In the genomic region with DNA sequence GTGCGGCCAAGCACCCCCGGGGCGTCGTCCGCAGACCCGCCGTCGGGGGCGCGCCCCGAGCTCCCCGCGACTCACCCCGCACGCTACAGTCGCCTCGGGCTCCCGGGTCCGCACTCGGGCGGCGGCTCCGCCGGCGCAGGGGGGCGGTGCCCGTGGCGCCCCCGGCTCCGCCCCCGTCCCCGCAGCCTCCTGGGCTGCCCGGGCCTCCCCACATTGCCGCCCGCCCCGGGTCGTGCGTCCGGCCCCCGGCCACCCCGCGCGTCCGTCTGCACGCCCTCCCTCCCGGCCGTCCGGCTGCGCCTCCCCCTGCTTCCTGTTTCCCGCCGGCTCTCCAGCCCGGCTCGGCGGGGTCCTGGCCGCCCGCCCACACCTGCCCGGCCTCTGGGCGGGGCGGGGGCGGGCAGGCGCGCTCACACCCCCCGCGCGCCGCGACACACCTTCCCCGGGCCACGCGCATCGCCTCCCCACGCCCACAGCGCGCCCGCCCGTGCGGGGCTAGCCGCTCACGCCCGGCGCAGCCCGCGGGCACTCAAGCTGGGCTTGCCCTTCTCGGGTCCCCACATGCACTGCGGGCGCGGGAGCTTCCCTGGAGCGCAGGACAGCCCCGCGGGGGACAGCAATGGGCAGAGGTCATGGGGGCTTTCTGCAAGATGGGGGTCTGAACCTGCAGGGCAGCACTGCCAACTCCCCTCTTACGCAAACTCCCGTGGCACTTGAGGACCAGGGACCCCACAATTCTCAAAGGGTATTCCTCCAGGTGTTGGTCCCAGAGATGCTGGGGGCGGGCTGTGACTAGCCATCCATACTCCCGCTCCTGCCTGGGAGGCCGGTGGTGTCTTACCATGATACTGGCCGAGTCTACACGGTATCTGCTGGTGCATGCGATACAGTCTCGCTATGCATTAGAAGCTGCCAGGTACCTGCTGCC, we compare ENCODE assay signal across 8 cellular contexts. TPM values are rescaled to one million over a fixed set of nuclear protein-coding genes. Genes with fewer than 3 reads are reported as not detected.
DNase-seq lines count a peak whose midpoint lies in the region; ATAC-seq, FAIRE-seq and TF ChIP-seq lines count a peak whose summit lies in the region.

A gene with protein sequence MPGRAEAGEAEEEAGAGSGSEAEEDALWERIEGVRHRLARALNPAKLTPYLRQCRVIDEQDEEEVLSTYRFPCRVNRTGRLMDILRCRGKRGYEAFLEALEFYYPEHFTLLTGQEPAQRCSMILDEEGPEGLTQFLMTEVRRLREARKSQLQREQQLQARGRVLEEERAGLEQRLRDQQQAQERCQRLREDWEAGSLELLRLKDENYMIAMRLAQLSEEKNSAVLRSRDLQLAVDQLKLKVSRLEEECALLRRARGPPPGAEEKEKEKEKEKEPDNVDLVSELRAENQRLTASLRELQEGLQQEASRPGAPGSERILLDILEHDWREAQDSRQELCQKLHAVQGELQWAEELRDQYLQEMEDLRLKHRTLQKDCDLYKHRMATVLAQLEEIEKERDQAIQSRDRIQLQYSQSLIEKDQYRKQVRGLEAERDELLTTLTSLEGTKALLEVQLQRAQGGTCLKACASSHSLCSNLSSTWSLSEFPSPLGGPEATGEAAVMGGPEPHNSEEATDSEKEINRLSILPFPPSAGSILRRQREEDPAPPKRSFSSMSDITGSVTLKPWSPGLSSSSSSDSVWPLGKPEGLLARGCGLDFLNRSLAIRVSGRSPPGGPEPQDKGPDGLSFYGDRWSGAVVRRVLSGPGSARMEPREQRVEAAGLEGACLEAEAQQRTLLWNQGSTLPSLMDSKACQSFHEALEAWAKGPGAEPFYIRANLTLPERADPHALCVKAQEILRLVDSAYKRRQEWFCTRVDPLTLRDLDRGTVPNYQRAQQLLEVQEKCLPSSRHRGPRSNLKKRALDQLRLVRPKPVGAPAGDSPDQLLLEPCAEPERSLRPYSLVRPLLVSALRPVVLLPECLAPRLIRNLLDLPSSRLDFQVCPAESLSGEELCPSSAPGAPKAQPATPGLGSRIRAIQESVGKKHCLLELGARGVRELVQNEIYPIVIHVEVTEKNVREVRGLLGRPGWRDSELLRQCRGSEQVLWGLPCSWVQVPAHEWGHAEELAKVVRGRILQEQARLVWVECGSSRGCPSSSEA (minus strand): TSS at position 148 of the 928 bp plus-strand sequence. CDS start 215 bp downstream, outside the sequence.

- no peak within 1 kb of the TSS for H3K27ac ChIP-seq in CD4-positive, CD25-positive, alpha-beta regulatory T cell (ENCODE audit: insufficient read depth, low read length, poor library complexity, severe bottlenecking)
- no peak within 1 kb of the TSS for H3K27ac ChIP-seq in KMS-11
- H3K27ac ChIP-seq in K562 (ENCODE audit: extremely low read depth, low read depth, low read length): no peak within 1 kb of the TSS
- peak within 1 kb of the TSS; percentile 96 for H3K27ac ChIP-seq in keratinocyte (ENCODE audit: control insufficient read depth, insufficient read depth, low read length)

- H3K27me3 ChIP-seq in CD4-positive, CD25-positive, alpha-beta regulatory T cell (ENCODE audit: control insufficient read depth, insufficient read depth, low read length): peaks cover 15% of the 10 kb centered on the region
- H3K27me3 ChIP-seq in KMS-11 (ENCODE audit: insufficient read depth, low read depth): peaks cover 48% of the 10 kb centered on the region
- H3K27me3 ChIP-seq in K562 (ENCODE audit: control insufficient read depth in 2 of 2, insufficient read depth in 2 of 2, low read length in 2 of 2): no peaks in the 10 kb centered on the region; a peak in 1 of 5 replicates
- no peaks in the 10 kb centered on the region for H3K27me3 ChIP-seq in keratinocyte (ENCODE audit: control insufficient read depth, extremely low read depth, insufficient read depth, low read length)

- ATAC-seq in CD4-positive, CD25-positive, alpha-beta regulatory T cell (ENCODE audit: low read depth in 2 of 2): peak; percentile 31 to 41
- ATAC-seq in K562 (peak; percentile 82), HG02970 (IDR thresholded peaks at IDR 0.05; ENCODE audit: low FRiP score, unreplicated experiment) (no peak), HG02678 (IDR thresholded peaks at IDR 0.05; ENCODE audit: unreplicated experiment) (no peak)

- intact Hi-C loops in K562 (cut with micrococcal nuclease): no loop called here

- no peak for TF ChIP-seq RAD21 in K562 (CRISPR knock-in tag; conservative IDR thresholded peaks at IDR 0.05 in 1 of 2, IDR thresholded peaks at IDR 0.05 in 1 of 2)

- POLR2A ChIA-PET in K562 (lab: Yijun Ruan, JAX): interaction anchor here (0.7 kb wide), 1 partner anchor 15 kb away, joined by 3 read pairs; no protein-coding TSS in a partner anchor

- no peak for TF ChIP-seq CTCF in KMS-11 (conservative IDR thresholded peaks at IDR 0.05; ENCODE audit: low read depth, low read length)
- TF ChIP-seq CTCF in K562 (IDR thresholded peaks at IDR 0.05 in 2 of 3, conservative IDR thresholded peaks at IDR 0.05 in 1 of 3; ENCODE audit: insufficient read depth in 2 of 3, low read depth in 1 of 3, low read length in 3 of 3): no peak
- TF ChIP-seq CTCF in keratinocyte (optimal IDR thresholded peaks at IDR 0.05 in 1 of 3, IDR thresholded peaks at IDR 0.05 in 1 of 3, conservative IDR thresholded peaks at IDR 0.05 in 1 of 3; ENCODE audit: extremely low read depth in 1 of 3, insufficient read depth in 2 of 3, low read length in 3 of 3): no peak

- H3K9ac ChIP-seq in KMS-11 (no peak within 1 kb of the TSS), K562 (ENCODE audit: insufficient read depth in 1 of 2, low read depth in 2 of 2, low read length in 2 of 2) (peak within 1 kb of the TSS; percentile 44 to 91; a peak in 3 of 4 replicates), keratinocyte (ENCODE audit: control insufficient read depth, extremely low read depth, insufficient read depth, low read length) (peak within 1 kb of the TSS; percentile 97)

- DNase-seq in CD4-positive, CD25-positive, alpha-beta regulatory T cell: no peak
- peak; percentile 61 to 85 (median 75) for DNase-seq in K562 (ENCODE audit: extremely low read depth in 1 of 4, low spot score in 3 of 4)
- no peak for DNase-seq in keratinocyte (ENCODE audit: low read depth, low spot score)
- DNase-seq in activated effector memory CD4-positive, alpha-beta T cell treated with Interleukin-2 at 50 U/mL for 16 hours: no peak

- H2AFZ ChIP-seq in KMS-11 (ENCODE audit: low read depth) (peak within 1 kb of the TSS; percentile 26; the same call in 1 of the 2 replicates), K562 (ENCODE audit: low read depth, low read length) (peak within 1 kb of the TSS; percentile 77), keratinocyte (ENCODE audit: control insufficient read depth, low read length) (no peak within 1 kb of the TSS)

- WGBS in K562 (ENCODE audit: insufficient coverage, low coverage, missing lambda C conversion rate): 10% methylated on average over 19 of the region's 99 CpGs

- H3K9me1 ChIP-seq in K562 (ENCODE audit: control insufficient read depth, insufficient read depth, low read length): no peaks in the 10 kb centered on the region
- H3K9me1 ChIP-seq in keratinocyte (ENCODE audit: control insufficient read depth, extremely low read depth, insufficient read depth, low read length): peaks cover 2% of the 10 kb centered on the region

- H3K4me1 Mint-ChIP-seq in CD4-positive, CD25-positive, alpha-beta regulatory T cell: peaks cover 0 to 10% (median 6%) of the 10 kb centered on the region in 4 donors
- H3K4me1 Mint-ChIP-seq in stimulated activated naive CD8-positive, alpha-beta T cell treated with anti-CD3 and anti-CD28 coated beads, Interleukin-15, Interleukin-2, amounts not matched to agents 100 ng/mL and 50 ng/mL, for 24 hours (ENCODE audit: low read depth): peaks cover 4% of the 10 kb centered on the region

- TF ChIP-seq POLR2A in K562 (conservative IDR thresholded peaks at IDR 0.05): no peak

- no peaks in the 10 kb centered on the region for H3K9me3 ChIP-seq in CD4-positive, CD25-positive, alpha-beta regulatory T cell (ENCODE audit: control insufficient read depth in 2 of 2, low read length in 2 of 2)
- H3K9me3 ChIP-seq in K562 (replicated peaks; ENCODE audit: control insufficient read depth, insufficient read depth, low read depth, low read length) (no peaks in the 10 kb centered on the region), keratinocyte (ENCODE audit: control insufficient read depth, low read depth, low read length) (no peaks in the 10 kb centered on the region)

- H3K4me3 Mint-ChIP-seq in CD4-positive, CD25-positive, alpha-beta regulatory T cell: peak within 1 kb of the TSS; percentile 64 to 87 (median 74)
- peak within 1 kb of the TSS; percentile 63 for H3K4me3 Mint-ChIP-seq in stimulated activated naive CD8-positive, alpha-beta T cell treated with anti-CD3 and anti-CD28 coated beads, Interleukin-15, Interleukin-2, amounts not matched to agents 100 ng/mL and 50 ng/mL, for 24 hours

- no peak for TF ChIP-seq EP300 in K562 (IDR thresholded peaks at IDR 0.05; ENCODE audit: low read length)

- in situ Hi-C loops in K562 (cut with MboI): no loop called here

- no peaks in the 10 kb centered on the region for H3K79me2 ChIP-seq in KMS-11 (ENCODE audit: insufficient read depth, low read depth)
- no peaks in the 10 kb centered on the region; the same call in 2 of the 3 replicates for H3K79me2 ChIP-seq in K562 (ENCODE audit: control insufficient read depth, insufficient read depth, low read length)
- peaks cover 42% of the 10 kb centered on the region for H3K79me2 ChIP-seq in keratinocyte (ENCODE audit: control insufficient read depth, insufficient read depth, low read length)

- no TSS peak for BruUV-seq in K562 (replicated peaks; lab: Mats Ljungman, UMichigan)

- peaks cover 78% of the 10 kb centered on the region for H3K27me3 Mint-ChIP-seq in CD4-positive, CD25-positive, alpha-beta regulatory T cell
- peaks cover 45% of the 10 kb centered on the region for H3K27me3 Mint-ChIP-seq in stimulated activated naive CD8-positive, alpha-beta T cell treated with anti-CD3 and anti-CD28 coated beads, Interleukin-15, Interleukin-2, amounts not matched to agents 100 ng/mL and 50 ng/mL, for 24 hours

- no peaks in the 10 kb centered on the region for H3K36me3 Mint-ChIP-seq in CD4-positive, CD25-positive, alpha-beta regulatory T cell
- H3K36me3 Mint-ChIP-seq in stimulated activated naive CD8-positive, alpha-beta T cell treated with anti-CD3 and anti-CD28 coated beads, Interleukin-15, Interleukin-2, amounts not matched to agents 100 ng/mL and 50 ng/mL, for 24 hours (ENCODE audit: low read depth): no peaks in the 10 kb centered on the region

- no peaks in the 10 kb centered on the region for H3K36me3 ChIP-seq in CD4-positive, CD25-positive, alpha-beta regulatory T cell (ENCODE audit: control insufficient read depth, insufficient read depth, low read length)
- H3K36me3 ChIP-seq in KMS-11 (ENCODE audit: insufficient read depth) (no peaks in the 10 kb centered on the region), K562 (ENCODE audit: control insufficient read depth, insufficient read depth, low read length) (peaks cover 6% of the 10 kb centered on the region; the same call in 2 of the 3 replicates), keratinocyte (ENCODE audit: control insufficient read depth in 2 of 2, extremely low read depth in 1 of 2, insufficient read depth in 2 of 2, low read length in 2 of 2) (peaks cover 11 to 22% of the 10 kb centered on the region in 2 experiments)

- CTCF ChIA-PET in K562 (lab: Yijun Ruan, JAX; ENCODE audit: low intra/inter-chr PET ratio): interaction anchor here (0.6 kb wide), 1 partner anchor 206 kb away, joined by 6 read pairs; no protein-coding TSS in a partner anchor

- no peak within 1 kb of the TSS for H3K4me3 ChIP-seq in CD4-positive, CD25-positive, alpha-beta regulatory T cell (ENCODE audit: low read depth, low read length)
- H3K4me3 ChIP-seq in KMS-11 (IDR thresholded peaks at IDR 0.05; ENCODE audit: insufficient read depth, low read depth, low read length) (no peak within 1 kb of the TSS), K562 (peak within 1 kb of the TSS; percentile 52), keratinocyte (ENCODE audit: control insufficient read depth in 2 of 3, extremely low read depth in 1 of 3, insufficient read depth in 2 of 3, low read depth in 1 of 3, low read length in 3 of 3) (peak within 1 kb of the TSS; percentile 94 to 100 (median 98))

- dilution Hi-C loops in keratinocyte (cut with MboI; ENCODE audit: extremely low pct_ligation_motif_present, low sequenced_read_pairs): no loop called here

- H3K4me2 ChIP-seq in KMS-11 (no peak within 1 kb of the TSS), K562 (ENCODE audit: insufficient read depth, low read length) (peak within 1 kb of the TSS; percentile 75), keratinocyte (ENCODE audit: control insufficient read depth, extremely low read depth, insufficient read depth, low read depth, low read length) (peak within 1 kb of the TSS; percentile 91)

- no peaks in the 10 kb centered on the region for H3K9me3 Mint-ChIP-seq in CD4-positive, CD25-positive, alpha-beta regulatory T cell
- H3K9me3 Mint-ChIP-seq in stimulated activated naive CD8-positive, alpha-beta T cell treated with anti-CD3 and anti-CD28 coated beads, Interleukin-15, Interleukin-2, amounts not matched to agents 100 ng/mL and 50 ng/mL, for 24 hours: no peaks in the 10 kb centered on the region

- no peak within 1 kb of the TSS for H3K27ac Mint-ChIP-seq in CD4-positive, CD25-positive, alpha-beta regulatory T cell
- no peak within 1 kb of the TSS for H3K27ac Mint-ChIP-seq in stimulated activated naive CD8-positive, alpha-beta T cell treated with anti-CD3 and anti-CD28 coated beads, Interleukin-15, Interleukin-2, amounts not matched to agents 100 ng/mL and 50 ng/mL, for 24 hours

- H4K20me1 ChIP-seq in KMS-11 (ENCODE audit: insufficient read depth) (no peaks in the 10 kb centered on the region), K562 (replicated peaks; ENCODE audit: control insufficient read depth, insufficient read depth, low read length) (no peaks in the 10 kb centered on the region), keratinocyte (ENCODE audit: control insufficient read depth, extremely low read depth, insufficient read depth, low read length) (no peaks in the 10 kb centered on the region)

- no peak for FAIRE-seq in K562 (lab: Jason Lieb, UNC)
- peak; percentile 26 for FAIRE-seq in keratinocyte (lab: Jason Lieb, UNC)

- H3K4me1 ChIP-seq in CD4-positive, CD25-positive, alpha-beta regulatory T cell (ENCODE audit: control insufficient read depth, insufficient read depth, low read length, poor library complexity, severe bottlenecking): peaks cover 8% of the 10 kb centered on the region
- no peaks in the 10 kb centered on the region for H3K4me1 ChIP-seq in KMS-11 (ENCODE audit: low read depth, poor library complexity, severe bottlenecking)
- peaks cover 9 to 30% of the 10 kb centered on the region in 2 experiments; a peak in 4 of 5 replicates for H3K4me1 ChIP-seq in K562 (replicated peaks in 1 of 2; ENCODE audit: control insufficient read depth in 2 of 2, insufficient read depth in 2 of 2, low read length in 2 of 2)
- peaks cover 21% of the 10 kb centered on the region for H3K4me1 ChIP-seq in keratinocyte (ENCODE audit: control insufficient read depth, extremely low read depth, insufficient read depth, low read length)

RNA-seq across cellular contexts. Expression of the gene that starts here (rescaled TPM):
- not detected for total RNA-seq in CD4-positive, CD25-positive, alpha-beta regulatory T cell
- not detected for polyA plus RNA-seq in CD4-positive, CD25-positive, alpha-beta regulatory T cell
- 5.4 and 20.1 TPM in 2 replicates for total RNA-seq in K562 (2011; cell fraction: chromatin; rRNA removed; ENCODE audit: low replicate concordance)
- total RNA-seq in K562 (2011; cell fraction: nucleolus; rRNA removed): 9.2 and 11.7 TPM in 2 replicates
- 6.9 and 8.3 TPM in 2 replicates for total RNA-seq in K562 (2011; cell fraction: nucleoplasm; rRNA removed)
- total RNA-seq in K562 (2014; rRNA removed) (4.2 and 4.4 TPM in 2 replicates), K562 (2014; rRNA removed; fragmentation: Illumina TruSeq; extraction: Trizol) (0.57 and 0.84 TPM in 2 replicates), K562 (2015; rRNA removed; fragmentation: Illumina TruSeq; extraction: Trizol) (1.6 TPM in 2 replicates), K562 (2021) (4.6 and 5.8 TPM in 2 replicates)
- polyA plus RNA-seq in K562 (2011; rRNA removed) (3.0 and 4.2 TPM in 2 replicates), K562 (2014; fragmentation: Illumina TruSeq; extraction: Trizol) (1.5 and 3.2 TPM in 2 replicates), K562 (2014; fragmentation: Nextera tagmentation; extraction: Ambion mirVana) (under 1 TPM; 0.13 to 0.20 TPM), K562 (2014; rRNA removed) (3.6 and 5.8 TPM in 2 replicates), keratinocyte (32.2 to 50.8 TPM (median 40.1 TPM) in 3 replicates)
- polyA plus RNA-seq in K562 (2011; cell fraction: cytosol; rRNA removed): 4.8 and 9.8 TPM in 2 replicates
- polyA plus RNA-seq in K562 (2011; cell fraction: nucleus; rRNA removed): 14.1 and 18.7 TPM in 2 replicates
- 2.4 and 4.6 TPM in 2 replicates for polyA plus RNA-seq in K562 (2012)
- 1.2 and 1.3 TPM in 2 replicates for polyA minus RNA-seq in K562 (2011; rRNA and poly(A)+ RNA removed)
- polyA minus RNA-seq in K562 (2011; cell fraction: cytosol; rRNA and poly(A)+ RNA removed): 5.9 TPM in 2 replicates
- polyA minus RNA-seq in K562 (2011; cell fraction: nucleus; rRNA and poly(A)+ RNA removed): 4.6 and 4.7 TPM in 2 replicates
- polyA plus RNA-seq in keratinocyte (2011; ENCODE audit: low read depth): 13.2 TPM
- 26.8 and 49.6 TPM in 2 replicates for polyA plus RNA-seq in keratinocyte (2011; cell fraction: cytosol; rRNA removed)
- polyA plus RNA-seq in keratinocyte (2011; cell fraction: nucleus; rRNA removed): 58.9 and 89.7 TPM in 2 replicates
- 22.8 and 71.2 TPM in 2 replicates for polyA plus RNA-seq in keratinocyte (2012; ENCODE audit: low replicate concordance)
- polyA minus RNA-seq in keratinocyte: 59.5 to 125 TPM (median 69.7 TPM) in 3 replicates
- 127 TPM for polyA minus RNA-seq in keratinocyte (2011; cell fraction: cytosol; rRNA and poly(A)+ RNA removed)
- polyA minus RNA-seq in keratinocyte (2011; cell fraction: nucleus; rRNA and poly(A)+ RNA removed): 55.1 and 62.4 TPM in 2 replicates

Comparison
In these comparisons a context has a peak if more than half of its experiments do, and no peak if none do; other contexts are left out.
1. Peak in ATAC-seq in CD4-positive, CD25-positive, alpha-beta regulatory T cell; RNA of the gene not detected or under 1 TPM.
2. DNase-seq: peak in K562 (4 of 4); none in CD4-positive, CD25-positive, alpha-beta regulatory T cell (0 of 3), keratinocyte (single experiment) and activated effector memory CD4-positive, alpha-beta T cell treated with Interleukin-2 at 50 U/mL for 16 hours (single experiment).
3. H3K4me3 ChIP-seq: peak in K562 (single experiment) and keratinocyte (3 of 3); none in CD4-positive, CD25-positive, alpha-beta regulatory T cell (single experiment) and KMS-11 (single experiment).